ENCODE assay signal across 6 cellular contexts in genomic region chr16:2008631-2009301, GRCh38. TPM values are rescaled to one million over a fixed set of nuclear protein-coding genes. Genes with fewer than 3 reads are reported as not detected.
DNase-seq lines count a peak whose midpoint lies in the region; ATAC-seq and TF ChIP-seq lines count a peak whose summit lies in the region.

No MANE protein-coding gene starts in this region.

- H4K20me1 ChIP-seq in Karpas-422 (ENCODE audit: insufficient read depth, low read depth, low read length), result peaks cover 53% of the 10 kb centered on the region

- peaks cover 62% of the 10 kb centered on the region for H3K79me2 ChIP-seq in Karpas-422 (ENCODE audit: low read length)

- H3K4me3 ChIP-seq in Karpas-422 (ENCODE audit: low read length) (peak overlapping the region; percentile 100), duodenal mucosa (ENCODE audit: low read depth in 1 of 2, low read length in 2 of 2) (peak overlapping the region; percentile 79 to 83), psoas muscle (peak overlapping the region; percentile 98)

- H3K27ac ChIP-seq in Karpas-422 (ENCODE audit: low read length) (peak overlapping the region; percentile 46; the same call in 1 of the 2 replicates), duodenal mucosa (ENCODE audit: low read depth, low read length) (peak overlapping the region; percentile 70), psoas muscle (peak overlapping the region; percentile 98), caudate nucleus (ENCODE audit: low read depth, low read length) (no peak overlapping the region)

- 3 to 8% (median 4%) methylated on average over 29 of the region's 29 CpGs for WGBS in psoas muscle, 3 donors

- peak; percentile 49 for DNase-seq in COLO668 (lab: John Stamatoyannopoulos, UW; ENCODE audit: unreplicated experiment)
- DNase-seq in Karpas-422, result peak; percentile 66
- DNase-seq in psoas muscle, result peak in 1 of 2 donors; percentile 60
- no peak for DNase-seq in caudate nucleus (lab: John Stamatoyannopoulos, UW)

- no peaks in the 10 kb centered on the region for H3K9me3 ChIP-seq in Karpas-422 (ENCODE audit: low read length)
- H3K9me3 ChIP-seq in duodenal mucosa (ENCODE audit: control insufficient read depth in 1 of 2, low read length in 2 of 2), result no peaks in the 10 kb centered on the region
- no peaks in the 10 kb centered on the region for H3K9me3 ChIP-seq in psoas muscle

- H3K9me2 ChIP-seq in Karpas-422 (replicated peaks; ENCODE audit: insufficient read depth, low read length), result no peaks in the 10 kb centered on the region

- H2AFZ ChIP-seq in Karpas-422 (ENCODE audit: low read length), result no peak overlapping the region

- H3K9ac ChIP-seq in Karpas-422 (ENCODE audit: low read length) (peak overlapping the region; percentile 98), duodenal mucosa (ENCODE audit: low read depth in 1 of 2, low read length in 2 of 2) (peak overlapping the region; percentile 87 to 92)

- intact Hi-C loops in psoas muscle (cut with DNase I), result no loop called here

- no peaks in the 10 kb centered on the region for H3K36me3 ChIP-seq in Karpas-422 (ENCODE audit: insufficient read depth, low read length)
- H3K36me3 ChIP-seq in duodenal mucosa (ENCODE audit: control insufficient read depth in 1 of 2, insufficient read depth in 2 of 2, low read length in 2 of 2), result peaks cover 0 to 4% of the 10 kb centered on the region in 2 donors
- H3K36me3 ChIP-seq in psoas muscle (ENCODE audit: insufficient read depth in 1 of 2, low read depth in 1 of 2), result peaks cover 0 to 13% of the 10 kb centered on the region in 2 donors

- no peak for TF ChIP-seq CTCF in psoas muscle (IDR thresholded peaks at IDR 0.05)

- H3K27me3 ChIP-seq in Karpas-422 (ENCODE audit: low read length) (no peaks in the 10 kb centered on the region), duodenal mucosa (ENCODE audit: control insufficient read depth in 1 of 2, insufficient read depth in 2 of 2, low read length in 2 of 2) (no peaks in the 10 kb centered on the region), psoas muscle (ENCODE audit: insufficient read depth in 3 of 3, low read length in 2 of 3) (no peaks in the 10 kb centered on the region)

- H3K4me2 ChIP-seq in Karpas-422 (ENCODE audit: low read depth, low read length, poor library complexity, severe bottlenecking), result peak overlapping the region; percentile 93

- ATAC-seq in psoas muscle, result no peak
- ATAC-seq in GM18868 (IDR thresholded peaks at IDR 0.05; ENCODE audit: unreplicated experiment), result no peak

- H3K4me1 ChIP-seq in Karpas-422 (ENCODE audit: low read length) (peaks cover 55% of the 10 kb centered on the region), duodenal mucosa (ENCODE audit: control insufficient read depth in 1 of 2, insufficient read depth in 2 of 2, low read length in 2 of 2) (peaks cover 35 to 44% of the 10 kb centered on the region in 2 donors), psoas muscle (peaks cover 54% of the 10 kb centered on the region)

RNA-seq across cellular contexts. Expression of gene ZNF598, which starts 0.9 kb away (rescaled TPM):
- 12.6 and 20.5 TPM in 2 replicates for total RNA-seq in Karpas-422 (2014; rRNA removed; shearing (Covaris generic); ENCODE audit: low replicate concordance)
- 10 to 100 TPM; 27.4 to 46.6 (median 44.8) TPM for total RNA-seq in psoas muscle
- polyA plus RNA-seq in psoas muscle, result 10 to 100 TPM; 35.6 to 58.8 (median 51.9) TPM

RNA-seq across cellular contexts. Expression of gene NPW, which starts 10.8 kb away (rescaled TPM):
- 3.0 TPM in 1 of 2 replicates, not detected in the other for total RNA-seq in Karpas-422 (2014; rRNA removed; shearing (Covaris generic); ENCODE audit: low replicate concordance)
- total RNA-seq in psoas muscle, result under 1 TPM in 1 of 4 donors, not detected in 3; 0.66 TPM
- polyA plus RNA-seq in psoas muscle, result under 1 TPM in 2 of 3 donors, not detected in 1; 0.14 to 0.43 TPM

RNA-seq across cellular contexts. Expression of gene NHERF2, which starts 17.9 kb away (rescaled TPM):
- total RNA-seq in Karpas-422 (2014; rRNA removed; shearing (Covaris generic); ENCODE audit: low replicate concordance), result not detected in 2 replicates
- total RNA-seq in psoas muscle, result 100 to 1,000 TPM in 1 of 4 donors, 10 to 100 TPM in 3; 61.6 to 156 (median 90.4) TPM
- polyA plus RNA-seq in psoas muscle, result 10 to 100 TPM; 76.4 to 90.8 (median 86.2) TPM

RNA-seq across cellular contexts. Expression of gene SYNGR3, which starts 19.0 kb away (rescaled TPM):
- total RNA-seq in Karpas-422 (2014; rRNA removed; shearing (Covaris generic); ENCODE audit: low replicate concordance), result 5.3 and 16.3 TPM in 2 replicates
- under 1 TPM in 3 of 4 donors, not detected in 1; 0.24 to 0.52 (median 0.25) TPM for total RNA-seq in psoas muscle
- polyA plus RNA-seq in psoas muscle, result under 1 TPM; 0.24 to 0.85 (median 0.25) TPM

RNA-seq across cellular contexts. Expression of gene GFER, which starts 24.8 kb away (rescaled TPM):
- total RNA-seq in Karpas-422 (2014; rRNA removed; shearing (Covaris generic); ENCODE audit: low replicate concordance), result 17.0 and 43.8 TPM in 2 replicates
- total RNA-seq in psoas muscle, result 10 to 100 TPM; 18.9 to 34.2 (median 28.4) TPM
- 10 to 100 TPM; 40.0 to 53.2 (median 43.5) TPM for polyA plus RNA-seq in psoas muscle

Comparison
In these comparisons a context has a peak if more than half of its experiments do, and no peak if none do; other contexts are left out.
1. DNase-seq: peak in COLO668 (single experiment) and Karpas-422 (single experiment); none in caudate nucleus (0 of 61).
2. RNA of gene NHERF2, which starts 17.9 kb away (total RNA-seq): 61.6 to 156 TPM in psoas muscle; not detected in Karpas-422; every median in the first group is over 10 times any median in the second.
3. Peak in every context shown above with its lines, with median percentiles within 50 percentile points of each other: H3K4me3 ChIP-seq.